In genomic region chr7:96838481-96838880, GRCh38 we compare ENCODE assay signal across 30 cellular contexts.
"Had no signal": no experiment of that assay in that cellular context is flagged by ENCODE, and none has a peak within 500 bp of the region (broad histone marks: within the 10 kb centered on the region; RNA-seq: fewer than 3 reads in every experiment).

No MANE protein-coding gene starts in this region.

- H3K9ac ChIP-seq: parathyroid adenoma had no signal

- H3K4me3 Mint-ChIP-seq: activated CD4-positive, alpha-beta T cell treated with anti-CD3 and anti-CD28 coated beads, Interleukin-2, amount 10 ng/mL, durations not matched to agents 7 days and 5 days; activated CD8-positive, alpha-beta T cell treated with anti-CD3 and anti-CD28 coated beads for 36 hours; activated T-cell treated with anti-CD3 and anti-CD28 coated beads, Interleukin-2, amount 50 U/mL, for 4 hours; activated T-helper 17 cell treated with anti-CD3 and anti-CD28 coated beads, Interleukin-2, amount 50 U/mL, for 72 hours; dendritic cell treated with granulocyte-macrophage colony-stimulating factor and Interleukin-4, amounts not matched to agents 40 ng/mL and 50 ng/mL, for 4 days; neural crest cell; stimulated activated naive B cell treated with anti-CD40 and anti-IgM and Interleukin-4, amounts not matched to agents 10 μg/mL and 1 μg/mL and 100 μg/mL, for 72 hours; T-helper 1 cell treated with Interleukin-12 subunit alpha and Interleukin-12 subunit beta and Interleukin-4 antibody, amounts not matched to agents 30 μg/mL and 1 μg/mL, for 36 hours had no signal

- H3K27me3 Mint-ChIP-seq: dendritic cell treated with granulocyte-macrophage colony-stimulating factor and Interleukin-4, amounts not matched to agents 40 ng/mL and 50 ng/mL, for 4 days; stimulated activated naive B cell treated with anti-CD40 and anti-IgM and Interleukin-4, amounts not matched to agents 10 μg/mL and 1 μg/mL and 100 μg/mL, for 72 hours had no signal

- H3K27ac ChIP-seq: esophagus muscularis mucosa, foreskin keratinocyte, left lung, parathyroid adenoma, psoas muscle, suprapubic skin, tibial artery, upper lobe of right lung had no signal

- H3K9me3 Mint-ChIP-seq: activated naive CD4-positive, alpha-beta T cell treated with anti-CD3 and anti-CD28 coated beads, Interleukin-2, amount 50 U/mL, for 72 hours; activated T-cell treated with anti-CD3 and anti-CD28 coated beads, Interleukin-2, amount 50 U/mL, for 4 hours; activated T-helper 17 cell treated with anti-CD3 and anti-CD28 coated beads, Interleukin-2, amount 50 U/mL, for 72 hours; dendritic cell treated with granulocyte-macrophage colony-stimulating factor and Interleukin-4, amounts not matched to agents 40 ng/mL and 50 ng/mL, for 4 days; neural crest cell; stimulated activated naive B cell treated with anti-CD40 and anti-IgM and Interleukin-4, amounts not matched to agents 10 μg/mL and 1 μg/mL and 100 μg/mL, for 72 hours had no signal

- H3K4me3 ChIP-seq: esophagus muscularis mucosa, heart left ventricle, left lung, lung, psoas muscle, smooth muscle cell, suprapubic skin, tibial artery, upper lobe of right lung had no signal

- H3K4me1 ChIP-seq: esophagus muscularis mucosa, foreskin keratinocyte, left lung, parathyroid adenoma, psoas muscle, suprapubic skin had no signal

- DNase-seq: activated CD4-positive, alpha-beta T cell treated with anti-CD3 and anti-CD28 coated beads, Interleukin-2, amount 10 ng/mL, durations not matched to agents 7 days and 5 days; activated CD4-positive, CD25-positive, alpha-beta regulatory T cell treated with anti-CD3 and anti-CD28 coated beads, Interleukin-2, amount 50 U/mL, for 72 hours; activated CD8-positive, alpha-beta T cell treated with anti-CD3 and anti-CD28 coated beads for 36 hours; activated gamma-delta T cell treated with Interleukin-2 at 50 U/mL for 16 hours; activated T-cell treated with anti-CD3 and anti-CD28 coated beads, Interleukin-2, amount 50 U/mL, for 4 hours; amniotic stem cell; caudate nucleus; effector CD4-positive, alpha-beta T cell; foreskin keratinocyte; heart left ventricle; kidney glomerular epithelial cell; left lung; mesendoderm; occipital lobe; psoas muscle; stimulated activated CD4-positive, alpha-beta T cell treated with anti-CD3 and anti-CD28 coated beads, Interleukin-1b, Interleukin-23, amount 100 ng/mL, for 48 hours; stimulated activated naive B cell treated with anti-CD40 and anti-IgM and Interleukin-4, amounts not matched to agents 10 μg/mL and 1 μg/mL and 100 μg/mL, for 72 hours; SW 1271; tibial artery; upper lobe of right lung had no signal

- H3K36me3 Mint-ChIP-seq: stimulated activated naive B cell treated with anti-CD40 and anti-IgM and Interleukin-4, amounts not matched to agents 10 μg/mL and 1 μg/mL and 100 μg/mL, for 72 hours had no signal

- H3K9me3 ChIP-seq: esophagus muscularis mucosa, heart left ventricle, left lung, psoas muscle, suprapubic skin, tibial artery, upper lobe of right lung had no signal

- H3K27me3 ChIP-seq: esophagus muscularis mucosa, foreskin keratinocyte, heart left ventricle, left lung, suprapubic skin, tibial artery, upper lobe of right lung had no signal

- H3K4me2 ChIP-seq: smooth muscle cell had no signal

- H3K27ac Mint-ChIP-seq: activated CD4-positive, alpha-beta T cell treated with anti-CD3 and anti-CD28 coated beads, Interleukin-2, amount 10 ng/mL, durations not matched to agents 7 days and 5 days; activated CD8-positive, alpha-beta T cell treated with anti-CD3 and anti-CD28 coated beads for 36 hours; activated naive CD4-positive, alpha-beta T cell treated with anti-CD3 and anti-CD28 coated beads, Interleukin-2, amount 50 U/mL, for 72 hours; activated T-helper 17 cell treated with anti-CD3 and anti-CD28 coated beads, Interleukin-2, amount 50 U/mL, for 72 hours; dendritic cell treated with granulocyte-macrophage colony-stimulating factor and Interleukin-4, amounts not matched to agents 40 ng/mL and 50 ng/mL, for 4 days; stimulated activated naive B cell treated with anti-CD40 and anti-IgM and Interleukin-4, amounts not matched to agents 10 μg/mL and 1 μg/mL and 100 μg/mL, for 72 hours; T-helper 1 cell treated with Interleukin-12 subunit alpha and Interleukin-12 subunit beta and Interleukin-4 antibody, amounts not matched to agents 30 μg/mL and 1 μg/mL, for 36 hours had no signal

- ATAC-seq: foreskin keratinocyte, heart left ventricle, left lung, psoas muscle, upper lobe of right lung had no signal

- H3K36me3 ChIP-seq: esophagus muscularis mucosa, heart left ventricle, left lung, suprapubic skin, tibial artery, upper lobe of right lung had no signal
